Comparison of ENCODE assay signal across 21 cellular contexts in genomic region chr2:232129483-232129882, GRCh38.
"Had no signal": no experiment of that assay in that cellular context is flagged by ENCODE, and none has a peak within 500 bp of the region (broad histone marks: within the 10 kb centered on the region; RNA-seq: fewer than 3 reads in every experiment).

No MANE protein-coding gene starts in this region.

- H3K9me3 ChIP-seq: ascending aorta, colonic mucosa, lower lobe of right lung had no signal

- H3K4me3 ChIP-seq: colonic mucosa, lower lobe of right lung had no signal

- DNase-seq: activated CD4-positive, alpha-beta T cell treated with anti-CD3 and anti-CD28 coated beads, Interleukin-2, amount 50 U/mL, for 1 hour; activated CD8-positive, alpha-beta memory T cell treated with anti-CD3 and anti-CD28 coated beads for 24 hours; activated naive CD4-positive, alpha-beta T cell treated with Interleukin-2 at 50 U/mL for 16 hours; activated T-cell treated with anti-CD3 and anti-CD28 coated beads for 4 hours; caudate nucleus; colonic mucosa; foreskin keratinocyte; glutamatergic neuron; hypothalamus; lower lobe of right lung; midbrain; stimulated activated CD4-positive, alpha-beta T cell treated with anti-CD3 and anti-CD28 coated beads, Interleukin-12 subunit alpha, Interleukin-12 subunit beta, amount 100 ng/mL, for 4 hours; T-cell; T1000 had no signal

- H3K4me1 ChIP-seq: ascending aorta, colonic mucosa, foreskin keratinocyte, lower lobe of right lung had no signal

- H3K4me1 Mint-ChIP-seq: activated T-helper 17 cell treated with anti-CD3 and anti-CD28 coated beads, Interleukin-2, amount 50 U/mL, for 72 hours; neural crest cell; stimulated activated effector memory CD8-positive, alpha-beta T cell treated with anti-CD3 and anti-CD28 coated beads, Interleukin-12 subunit alpha, Interleukin-12 subunit beta, amount 100 ng/mL, for 72 hours had no signal

- ATAC-seq: activated CD4-positive, CD25-positive, alpha-beta regulatory T cell treated with anti-CD3 and anti-CD28 coated beads, Interleukin-2, amount 50 U/mL, for 24 hours; activated T-helper 17 cell treated with anti-CD3 and anti-CD28 coated beads, Interleukin-2, amount 50 U/mL, for 72 hours; esophagus mucosa; foreskin keratinocyte; lower lobe of right lung; stimulated activated effector memory CD8-positive, alpha-beta T cell treated with anti-CD3 and anti-CD28 coated beads, Interleukin-12 subunit alpha, Interleukin-12 subunit beta, amount 100 ng/mL, for 72 hours; T-cell had no signal

- H3K36me3 ChIP-seq: colonic mucosa had no signal

- H3K9me3 Mint-ChIP-seq: activated T-helper 17 cell treated with anti-CD3 and anti-CD28 coated beads, Interleukin-2, amount 50 U/mL, for 72 hours; neural crest cell; stimulated activated effector memory CD8-positive, alpha-beta T cell treated with anti-CD3 and anti-CD28 coated beads, Interleukin-12 subunit alpha, Interleukin-12 subunit beta, amount 100 ng/mL, for 72 hours; T-cell; type B pancreatic cell had no signal

- H3K27me3 ChIP-seq: ascending aorta, colonic mucosa, foreskin keratinocyte had no signal

- H3K27me3 Mint-ChIP-seq: activated T-helper 17 cell treated with anti-CD3 and anti-CD28 coated beads, Interleukin-2, amount 50 U/mL, for 72 hours; T-cell; type B pancreatic cell had no signal

- H3K27ac Mint-ChIP-seq: activated T-helper 17 cell treated with anti-CD3 and anti-CD28 coated beads, Interleukin-2, amount 50 U/mL, for 72 hours; stimulated activated effector memory CD8-positive, alpha-beta T cell treated with anti-CD3 and anti-CD28 coated beads, Interleukin-12 subunit alpha, Interleukin-12 subunit beta, amount 100 ng/mL, for 72 hours; T-cell; type B pancreatic cell had no signal

- H3K4me3 Mint-ChIP-seq: activated T-helper 17 cell treated with anti-CD3 and anti-CD28 coated beads, Interleukin-2, amount 50 U/mL, for 72 hours; neural crest cell; stimulated activated effector memory CD8-positive, alpha-beta T cell treated with anti-CD3 and anti-CD28 coated beads, Interleukin-12 subunit alpha, Interleukin-12 subunit beta, amount 100 ng/mL, for 72 hours; T-cell; type B pancreatic cell had no signal

- H3K27ac ChIP-seq: colonic mucosa, foreskin keratinocyte, lower lobe of right lung had no signal
